In genomic region chr4:8304827-8305695, GRCh38 we compare ENCODE assay signal across 21 cellular contexts. TPM values are rescaled to one million over a fixed set of nuclear protein-coding genes. Genes with fewer than 3 reads are reported as not detected.
A peak's percentile ranks its signal among the peaks of the same experiment; 100 is the strongest.
DNase-seq lines count a peak whose midpoint lies in the region; ATAC-seq and TF ChIP-seq lines count a peak whose summit lies in the region.
"Had no signal": no experiment of that assay in that cellular context is flagged by ENCODE, and none has a peak within 500 bp of the region (broad histone marks: within the 10 kb centered on the region; RNA-seq: fewer than 3 reads in every experiment).

No MANE protein-coding gene starts in this region.

- ATAC-seq in Right ventricle myocardium superior (ENCODE audit: poor library complexity) (no peak), heart right ventricle (no peak), right lobe of liver (no peak), GM21381 (IDR thresholded peaks at IDR 0.05; ENCODE audit: unreplicated experiment) (no peak)
- ATAC-seq: GM12878, Panc1 had no signal

- H3K9me3 ChIP-seq in heart right ventricle (peaks cover 0 to 10% (median 0%) of the 10 kb centered on the region in 11 donors), Peyer's patch (no peaks in the 10 kb centered on the region), right lobe of liver (no peaks in the 10 kb centered on the region), spleen (peaks cover 0 to 3% (median 0%) of the 10 kb centered on the region in 8 donors)

- TF ChIP-seq POLR2A in Peyer's patch (IDR thresholded peaks at IDR 0.05): no peak
- no peak for TF ChIP-seq POLR2A in right lobe of liver (IDR thresholded peaks at IDR 0.05)
- TF ChIP-seq POLR2A in spleen (IDR thresholded peaks at IDR 0.05): no peak

- TF ChIP-seq CTCF in heart right ventricle (IDR thresholded peaks at IDR 0.05): no peak
- no peak for TF ChIP-seq CTCF in Peyer's patch (IDR thresholded peaks at IDR 0.05)
- no peak for TF ChIP-seq CTCF in right lobe of liver (IDR thresholded peaks at IDR 0.05)
- no peak for TF ChIP-seq CTCF in spleen (IDR thresholded peaks at IDR 0.05 in 8 of 11, conservative IDR thresholded peaks at IDR 0.05 in 3 of 11)

- H3K36me3 ChIP-seq in heart right ventricle (peaks cover 0 to 31% (median 0%) of the 10 kb centered on the region in 9 donors), Peyer's patch (no peaks in the 10 kb centered on the region), right lobe of liver (no peaks in the 10 kb centered on the region), spleen (peaks cover 0 to 3% (median 0%) of the 10 kb centered on the region in 6 donors)

- intact Hi-C loops in Right ventricle myocardium superior (cut with DNase I) (no loop called here), heart right ventricle (cut with DNase I) (no loop called here), right lobe of liver (cut with DNase I) (no loop called here), spleen (cut with DNase I; ENCODE audit: low total_unique reads) (no loop called here)

- WGBS in heart right ventricle, 2 donors: 88 to 89% methylated on average over 14 of the region's 14 CpGs
- 67% methylated on average over 8 of the region's 14 CpGs for WGBS in right lobe of liver (ENCODE audit: insufficient coverage, low coverage, low lambda C conversion rate, missing lambda C conversion rate)
- 81 to 89% (median 86%) methylated on average over 13 to 14 of the region's 14 CpGs for WGBS in spleen, 5 donors

- H3K27ac ChIP-seq in heart right ventricle (no peak overlapping the region), Peyer's patch (no peak overlapping the region), right lobe of liver (no peak overlapping the region), spleen (no peak overlapping the region)
- H3K27ac ChIP-seq: GM23248, HL-60 had no signal

- DNase-seq in Right ventricle myocardium superior: peak; percentile 21
- no peak for DNase-seq in heart right ventricle
- peak in 2 of 3 donors; percentile 24 to 34 for DNase-seq in Peyer's patch
- DNase-seq in right lobe of liver: peak in 2 of 3 donors; percentile 10 to 29
- DNase-seq in spleen: peak; percentile 23
- no peak for DNase-seq in cerebellar cortex (ENCODE audit: low spot score)
- DNase-seq in NCI-H1092 treated with DMSO at 0.1 percent for 48 hours (lab: John Stamatoyannopoulos, UW): no peak
- DNase-seq: Calu3; CD4-positive, CD25-positive, alpha-beta regulatory T cell; GM23248; KG1; NCI-H1105 treated with DMSO at 0.1 percent for 48 hours; NCI-H187; NCI-H2171; NCI-H774; SIG-M5 had no signal

- H3K27me3 ChIP-seq in heart right ventricle (no peaks in the 10 kb centered on the region), Peyer's patch (no peaks in the 10 kb centered on the region), right lobe of liver (no peaks in the 10 kb centered on the region), spleen (replicated peaks in 1 of 7) (peaks cover 0 to 50% (median 0%) of the 10 kb centered on the region in 7 donors)

- H3K4me1 ChIP-seq in heart right ventricle: peaks cover 14 to 39% (median 31%) of the 10 kb centered on the region in 9 donors
- H3K4me1 ChIP-seq in Peyer's patch: peaks cover 0 to 4% (median 0%) of the 10 kb centered on the region in 4 donors
- peaks cover 0 to 3% (median 0%) of the 10 kb centered on the region in 4 donors for H3K4me1 ChIP-seq in right lobe of liver
- H3K4me1 ChIP-seq in spleen: peaks cover 0 to 7% (median 0%) of the 10 kb centered on the region in 6 donors

- H3K4me3 ChIP-seq in heart right ventricle (no peak overlapping the region), Peyer's patch (no peak overlapping the region), right lobe of liver (no peak overlapping the region), spleen (no peak overlapping the region)
- H3K4me3 ChIP-seq: GM12878, GM23248 had no signal

RNA-seq across cellular contexts. Expression of gene HTRA3, which starts 35.5 kb away (rescaled TPM):
- total RNA-seq in Right ventricle myocardium superior (123 TPM), heart right ventricle (10 to 100 TPM; 20.2 to 82.5 (median 54.2) TPM), Peyer's patch (10 to 100 TPM in 1 of 4 donors, 1 to 10 TPM in 3; 3.3 to 43.7 (median 7.9) TPM), right lobe of liver (1 to 10 TPM in 3 of 6 experiments, under 1 TPM in 3; 0.32 to 1.6 (median 1.0) TPM), spleen (1 to 10 TPM; 1.2 to 5.5 (median 3.1) TPM)
- polyA plus RNA-seq in heart right ventricle (10 to 100 TPM; 51.8 to 56.7 TPM), spleen (1 to 10 TPM in 2 of 3 donors, under 1 TPM in 1; 0.26 to 2.5 (median 1.9) TPM)
- total RNA-seq: Calu3; CD4-positive, CD25-positive, alpha-beta regulatory T cell; NCI-H460 had no signal
- polyA plus RNA-seq: CD4-positive, CD25-positive, alpha-beta regulatory T cell had no signal

Comparison
In these comparisons a context has a peak if more than half of its experiments do, and no peak if none do; other contexts are left out.
1. DNase-seq: peak in Right ventricle myocardium superior (single experiment), Peyer's patch (2 of 3), right lobe of liver (2 of 3) and spleen (single experiment); none in heart right ventricle (0 of 2), cerebellar cortex (single experiment) and NCI-H1092 treated with DMSO at 0.1 percent for 48 hours (single experiment).